In the genomic region with DNA sequence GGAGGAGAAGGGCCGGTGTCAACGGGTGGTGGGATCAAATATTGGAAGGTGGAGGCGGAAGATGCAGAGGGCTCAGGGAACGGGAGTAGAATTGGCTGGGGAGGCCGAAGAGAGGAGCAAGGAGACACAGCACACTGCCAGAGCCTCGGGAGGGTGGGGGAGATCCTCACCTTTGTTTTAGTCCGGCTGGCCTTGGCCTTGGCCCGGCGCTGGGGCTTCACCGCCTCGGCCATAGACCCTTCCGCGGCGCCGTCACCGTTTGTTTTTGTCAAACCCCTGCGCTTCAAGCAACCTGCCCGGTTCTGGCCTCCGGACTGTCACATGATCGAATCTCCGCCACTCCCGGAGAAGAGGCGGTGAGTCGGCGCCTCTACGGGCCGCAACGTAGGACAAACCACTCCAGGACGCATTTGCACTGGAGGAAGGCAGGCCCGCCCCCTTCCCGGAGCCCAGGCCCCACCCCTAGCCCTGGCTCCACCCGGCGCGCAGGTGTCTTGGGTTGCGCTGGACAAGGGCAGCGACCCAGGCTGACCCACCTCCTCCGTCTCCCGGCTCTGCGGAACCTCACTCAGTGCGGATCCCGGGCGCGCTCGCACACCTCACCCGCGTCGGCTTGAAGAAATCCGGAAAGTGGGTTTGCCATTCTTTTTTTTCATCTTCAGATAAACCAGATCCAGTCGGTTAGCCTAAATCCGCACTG, we compare ENCODE assay signal across 1 cellular context.
A peak's percentile ranks its signal among the peaks of the same experiment; 100 is the strongest.
TF ChIP-seq lines count a peak whose summit lies in the region.

A gene with protein sequence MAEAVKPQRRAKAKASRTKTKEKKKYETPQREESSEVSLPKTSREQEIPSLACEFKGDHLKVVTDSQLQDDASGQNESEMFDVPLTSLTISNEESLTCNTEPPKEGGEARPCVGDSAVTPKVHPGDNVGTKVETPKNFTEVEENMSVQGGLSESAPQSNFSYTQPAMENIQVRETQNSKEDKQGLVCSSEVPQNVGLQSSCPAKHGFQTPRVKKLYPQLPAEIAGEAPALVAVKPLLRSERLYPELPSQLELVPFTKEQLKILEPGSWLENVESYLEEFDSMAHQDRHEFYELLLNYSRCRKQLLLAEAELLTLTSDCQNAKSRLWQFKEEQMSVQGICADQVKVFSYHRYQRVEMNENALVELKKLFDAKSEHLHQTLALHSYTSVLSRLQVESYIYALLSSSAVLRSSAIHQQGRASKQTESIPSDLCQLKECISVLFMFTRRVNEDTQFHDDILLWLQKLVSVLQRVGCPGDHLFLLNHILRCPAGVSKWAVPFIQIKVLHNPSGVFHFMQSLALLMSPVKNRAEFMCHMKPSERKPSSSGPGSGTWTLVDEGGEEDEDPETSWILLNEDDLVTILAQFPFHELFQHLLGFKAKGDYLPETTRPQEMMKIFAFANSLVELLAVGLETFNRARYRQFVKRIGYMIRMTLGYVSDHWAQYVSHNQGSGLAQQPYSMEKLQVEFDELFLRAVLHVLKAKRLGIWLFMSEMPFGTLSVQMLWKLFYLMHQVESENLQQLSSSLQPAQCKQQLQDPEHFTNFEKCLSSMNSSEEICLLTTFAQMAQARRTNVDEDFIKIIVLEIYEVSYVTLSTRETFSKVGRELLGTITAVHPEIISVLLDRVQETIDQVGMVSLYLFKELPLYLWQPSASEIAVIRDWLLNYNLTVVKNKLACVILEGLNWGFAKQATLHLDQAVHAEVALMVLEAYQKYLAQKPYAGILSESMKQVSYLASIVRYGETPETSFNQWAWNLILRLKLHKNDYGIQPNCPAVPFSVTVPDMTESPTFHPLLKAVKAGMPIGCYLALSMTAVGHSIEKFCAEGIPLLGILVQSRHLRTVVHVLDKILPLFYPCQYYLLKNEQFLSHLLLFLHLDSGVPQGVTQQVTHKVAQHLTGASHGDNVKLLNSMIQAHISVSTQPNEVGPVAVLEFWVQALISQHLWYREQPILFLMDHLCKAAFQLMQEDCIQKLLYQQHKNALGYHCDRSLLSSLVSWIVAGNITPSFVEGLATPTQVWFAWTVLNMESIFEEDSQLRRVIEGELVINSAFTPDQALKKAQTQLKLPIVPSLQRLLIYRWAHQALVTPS (N-terminal part only) (minus strand): TSS at position 323 of the 700 bp plus-strand sequence. CDS start 90 bp downstream, at position 233.

TF ChIP-seq in HEK293, 187 proteins besides CTCF, POLR2A, EP300 and RAD21 (continued from another document and continues in another):
- TF ChIP-seq, protein P1, sequence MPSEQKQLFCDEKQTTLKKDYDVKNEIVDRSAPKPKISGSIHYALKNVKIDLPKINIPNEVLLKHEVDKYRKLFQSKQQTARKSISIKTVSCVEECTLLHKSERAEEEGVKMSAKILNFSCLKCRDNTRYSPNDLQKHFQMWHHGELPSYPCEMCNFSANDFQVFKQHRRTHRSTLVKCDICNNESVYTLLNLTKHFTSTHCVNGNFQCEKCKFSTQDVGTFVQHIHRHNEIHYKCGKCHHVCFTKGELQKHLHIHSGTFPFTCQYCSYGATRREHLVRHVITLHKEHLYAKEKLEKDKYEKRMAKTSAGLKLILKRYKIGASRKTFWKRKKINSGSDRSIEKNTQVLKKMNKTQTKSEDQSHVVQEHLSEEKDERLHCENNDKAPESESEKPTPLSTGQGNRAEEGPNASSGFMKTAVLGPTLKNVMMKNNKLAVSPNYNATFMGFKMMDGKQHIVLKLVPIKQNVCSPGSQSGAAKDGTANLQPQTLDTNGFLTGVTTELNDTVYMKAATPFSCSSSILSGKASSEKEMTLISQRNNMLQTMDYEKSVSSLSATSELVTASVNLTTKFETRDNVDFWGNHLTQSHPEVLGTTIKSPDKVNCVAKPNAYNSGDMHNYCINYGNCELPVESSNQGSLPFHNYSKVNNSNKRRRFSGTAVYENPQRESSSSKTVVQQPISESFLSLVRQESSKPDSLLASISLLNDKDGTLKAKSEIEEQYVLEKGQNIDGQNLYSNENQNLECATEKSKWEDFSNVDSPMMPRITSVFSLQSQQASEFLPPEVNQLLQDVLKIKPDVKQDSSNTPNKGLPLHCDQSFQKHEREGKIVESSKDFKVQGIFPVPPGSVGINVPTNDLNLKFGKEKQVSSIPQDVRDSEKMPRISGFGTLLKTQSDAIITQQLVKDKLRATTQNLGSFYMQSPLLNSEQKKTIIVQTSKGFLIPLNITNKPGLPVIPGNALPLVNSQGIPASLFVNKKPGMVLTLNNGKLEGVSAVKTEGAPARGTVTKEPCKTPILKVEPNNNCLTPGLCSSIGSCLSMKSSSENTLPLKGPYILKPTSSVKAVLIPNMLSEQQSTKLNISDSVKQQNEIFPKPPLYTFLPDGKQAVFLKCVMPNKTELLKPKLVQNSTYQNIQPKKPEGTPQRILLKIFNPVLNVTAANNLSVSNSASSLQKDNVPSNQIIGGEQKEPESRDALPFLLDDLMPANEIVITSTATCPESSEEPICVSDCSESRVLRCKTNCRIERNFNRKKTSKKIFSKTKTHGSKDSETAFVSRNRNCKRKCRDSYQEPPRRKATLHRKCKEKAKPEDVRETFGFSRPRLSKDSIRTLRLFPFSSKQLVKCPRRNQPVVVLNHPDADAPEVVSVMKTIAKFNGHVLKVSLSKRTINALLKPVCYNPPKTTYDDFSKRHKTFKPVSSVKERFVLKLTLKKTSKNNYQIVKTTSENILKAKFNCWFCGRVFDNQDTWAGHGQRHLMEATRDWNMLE (tag by site-specific recombination; conservative IDR thresholded peaks at IDR 0.05; ENCODE audit: low read depth) = no peak; the same call in 1 of the 2 replicates
- TF ChIP-seq ZFHX2 (tag by site-specific recombination; conservative IDR thresholded peaks at IDR 0.05) = peak; percentile 63
- TF ChIP-seq KLF8 (tag by site-specific recombination; IDR thresholded peaks at IDR 0.05) = peak; percentile 73; the same call in 1 of the 2 replicates
- TF ChIP-seq WT1 (tag by site-specific recombination; IDR thresholded peaks at IDR 0.05) = no peak
- peak; percentile 82 for TF ChIP-seq SP2 (tag by site-specific recombination; IDR thresholded peaks at IDR 0.05)
- TF ChIP-seq ZNF623 (tag by site-specific recombination; IDR thresholded peaks at IDR 0.05) = no peak
- no peak for TF ChIP-seq IKZF3 (tag by site-specific recombination; IDR thresholded peaks at IDR 0.05)
- TF ChIP-seq, protein P2, sequence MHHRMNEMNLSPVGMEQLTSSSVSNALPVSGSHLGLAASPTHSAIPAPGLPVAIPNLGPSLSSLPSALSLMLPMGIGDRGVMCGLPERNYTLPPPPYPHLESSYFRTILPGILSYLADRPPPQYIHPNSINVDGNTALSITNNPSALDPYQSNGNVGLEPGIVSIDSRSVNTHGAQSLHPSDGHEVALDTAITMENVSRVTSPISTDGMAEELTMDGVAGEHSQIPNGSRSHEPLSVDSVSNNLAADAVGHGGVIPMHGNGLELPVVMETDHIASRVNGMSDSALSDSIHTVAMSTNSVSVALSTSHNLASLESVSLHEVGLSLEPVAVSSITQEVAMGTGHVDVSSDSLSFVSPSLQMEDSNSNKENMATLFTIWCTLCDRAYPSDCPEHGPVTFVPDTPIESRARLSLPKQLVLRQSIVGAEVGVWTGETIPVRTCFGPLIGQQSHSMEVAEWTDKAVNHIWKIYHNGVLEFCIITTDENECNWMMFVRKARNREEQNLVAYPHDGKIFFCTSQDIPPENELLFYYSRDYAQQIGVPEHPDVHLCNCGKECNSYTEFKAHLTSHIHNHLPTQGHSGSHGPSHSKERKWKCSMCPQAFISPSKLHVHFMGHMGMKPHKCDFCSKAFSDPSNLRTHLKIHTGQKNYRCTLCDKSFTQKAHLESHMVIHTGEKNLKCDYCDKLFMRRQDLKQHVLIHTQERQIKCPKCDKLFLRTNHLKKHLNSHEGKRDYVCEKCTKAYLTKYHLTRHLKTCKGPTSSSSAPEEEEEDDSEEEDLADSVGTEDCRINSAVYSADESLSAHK (tag by site-specific recombination; IDR thresholded peaks at IDR 0.05) = no peak; the same call in 1 of the 2 replicates
- no peak for TF ChIP-seq ZNF121 (tag by site-specific recombination; IDR thresholded peaks at IDR 0.05)
- no peak for TF ChIP-seq ZNF777 (tag by site-specific recombination; IDR thresholded peaks at IDR 0.05; ENCODE audit: borderline replicate concordance)
- TF ChIP-seq PATZ1 (tag by site-specific recombination; IDR thresholded peaks at IDR 0.05) = 0 out of 2 replicates have a peak, but pooled peaks have one; percentile 27
- no peak for TF ChIP-seq ZFP69B (tag by site-specific recombination; IDR thresholded peaks at IDR 0.05)
- TF ChIP-seq ZNF155 (tag by site-specific recombination; IDR thresholded peaks at IDR 0.05) = no peak
- TF ChIP-seq, protein P3, sequence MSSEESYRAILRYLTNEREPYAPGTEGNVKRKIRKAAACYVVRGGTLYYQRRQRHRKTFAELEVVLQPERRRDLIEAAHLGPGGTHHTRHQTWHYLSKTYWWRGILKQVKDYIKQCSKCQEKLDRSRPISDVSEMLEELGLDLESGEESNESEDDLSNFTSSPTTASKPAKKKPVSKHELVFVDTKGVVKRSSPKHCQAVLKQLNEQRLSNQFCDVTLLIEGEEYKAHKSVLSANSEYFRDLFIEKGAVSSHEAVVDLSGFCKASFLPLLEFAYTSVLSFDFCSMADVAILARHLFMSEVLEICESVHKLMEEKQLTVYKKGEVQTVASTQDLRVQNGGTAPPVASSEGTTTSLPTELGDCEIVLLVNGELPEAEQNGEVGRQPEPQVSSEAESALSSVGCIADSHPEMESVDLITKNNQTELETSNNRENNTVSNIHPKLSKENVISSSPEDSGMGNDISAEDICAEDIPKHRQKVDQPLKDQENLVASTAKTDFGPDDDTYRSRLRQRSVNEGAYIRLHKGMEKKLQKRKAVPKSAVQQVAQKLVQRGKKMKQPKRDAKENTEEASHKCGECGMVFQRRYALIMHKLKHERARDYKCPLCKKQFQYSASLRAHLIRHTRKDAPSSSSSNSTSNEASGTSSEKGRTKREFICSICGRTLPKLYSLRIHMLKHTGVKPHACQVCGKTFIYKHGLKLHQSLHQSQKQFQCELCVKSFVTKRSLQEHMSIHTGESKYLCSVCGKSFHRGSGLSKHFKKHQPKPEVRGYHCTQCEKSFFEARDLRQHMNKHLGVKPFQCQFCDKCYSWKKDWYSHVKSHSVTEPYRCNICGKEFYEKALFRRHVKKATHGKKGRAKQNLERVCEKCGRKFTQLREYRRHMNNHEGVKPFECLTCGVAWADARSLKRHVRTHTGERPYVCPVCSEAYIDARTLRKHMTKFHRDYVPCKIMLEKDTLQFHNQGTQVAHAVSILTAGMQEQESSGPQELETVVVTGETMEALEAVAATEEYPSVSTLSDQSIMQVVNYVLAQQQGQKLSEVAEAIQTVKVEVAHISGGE (tag by site-specific recombination; conservative IDR thresholded peaks at IDR 0.05; ENCODE audit: low read depth) = 0 out of 2 replicates have a peak, but pooled peaks have one; percentile 21
- no peak for TF ChIP-seq SCRT1 (tag by site-specific recombination; IDR thresholded peaks at IDR 0.05; ENCODE audit: borderline replicate concordance)
- TF ChIP-seq, protein P4, sequence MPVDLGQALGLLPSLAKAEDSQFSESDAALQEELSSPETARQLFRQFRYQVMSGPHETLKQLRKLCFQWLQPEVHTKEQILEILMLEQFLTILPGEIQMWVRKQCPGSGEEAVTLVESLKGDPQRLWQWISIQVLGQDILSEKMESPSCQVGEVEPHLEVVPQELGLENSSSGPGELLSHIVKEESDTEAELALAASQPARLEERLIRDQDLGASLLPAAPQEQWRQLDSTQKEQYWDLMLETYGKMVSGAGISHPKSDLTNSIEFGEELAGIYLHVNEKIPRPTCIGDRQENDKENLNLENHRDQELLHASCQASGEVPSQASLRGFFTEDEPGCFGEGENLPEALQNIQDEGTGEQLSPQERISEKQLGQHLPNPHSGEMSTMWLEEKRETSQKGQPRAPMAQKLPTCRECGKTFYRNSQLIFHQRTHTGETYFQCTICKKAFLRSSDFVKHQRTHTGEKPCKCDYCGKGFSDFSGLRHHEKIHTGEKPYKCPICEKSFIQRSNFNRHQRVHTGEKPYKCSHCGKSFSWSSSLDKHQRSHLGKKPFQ (tag by site-specific recombination; IDR thresholded peaks at IDR 0.05) = no peak
- no peak for TF ChIP-seq ZNF354C (tag by site-specific recombination; IDR thresholded peaks at IDR 0.05; ENCODE audit: borderline replicate concordance, low read depth)
- TF ChIP-seq ZNF514 (tag by site-specific recombination; IDR thresholded peaks at IDR 0.05) = no peak
- no peak for TF ChIP-seq GFI1B (tag by site-specific recombination; IDR thresholded peaks at IDR 0.05)
- TF ChIP-seq HOXD13 (CRISPR knock-in tag; IDR thresholded peaks at IDR 0.05; ENCODE audit: borderline replicate concordance) = no peak
- no peak for TF ChIP-seq ZNF350 (tag by site-specific recombination; IDR thresholded peaks at IDR 0.05)
- TF ChIP-seq ZNF585B (tag by site-specific recombination; IDR thresholded peaks at IDR 0.05) = no peak
- TF ChIP-seq ZNF596 (tag by site-specific recombination; IDR thresholded peaks at IDR 0.05) = no peak
- TF ChIP-seq ZNF223 (tag by site-specific recombination; IDR thresholded peaks at IDR 0.05) = no peak
- no peak for TF ChIP-seq ZNF558 (tag by site-specific recombination; IDR thresholded peaks at IDR 0.05)
- TF ChIP-seq ZNF785 (tag by site-specific recombination; IDR thresholded peaks at IDR 0.05) = no peak
- TF ChIP-seq ZNF423 (tag by site-specific recombination; IDR thresholded peaks at IDR 0.05) = no peak
- no peak for TF ChIP-seq ZNF701 (tag by site-specific recombination; IDR thresholded peaks at IDR 0.05)
- TF ChIP-seq ZNF707 (tag by site-specific recombination; IDR thresholded peaks at IDR 0.05) = no peak
- TF ChIP-seq, protein P5, sequence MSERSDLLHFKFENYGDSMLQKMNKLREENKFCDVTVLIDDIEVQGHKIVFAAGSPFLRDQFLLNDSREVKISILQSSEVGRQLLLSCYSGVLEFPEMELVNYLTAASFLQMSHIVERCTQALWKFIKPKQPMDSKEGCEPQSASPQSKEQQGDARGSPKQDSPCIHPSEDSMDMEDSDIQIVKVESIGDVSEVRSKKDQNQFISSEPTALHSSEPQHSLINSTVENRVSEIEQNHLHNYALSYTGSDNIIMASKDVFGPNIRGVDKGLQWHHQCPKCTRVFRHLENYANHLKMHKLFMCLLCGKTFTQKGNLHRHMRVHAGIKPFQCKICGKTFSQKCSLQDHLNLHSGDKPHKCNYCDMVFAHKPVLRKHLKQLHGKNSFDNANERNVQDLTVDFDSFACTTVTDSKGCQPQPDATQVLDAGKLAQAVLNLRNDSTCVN (tag by site-specific recombination; optimal IDR thresholded peaks at IDR 0.05) = peak; percentile 29
- TF ChIP-seq ZBTB7A (tag by site-specific recombination; IDR thresholded peaks at IDR 0.05; ENCODE audit: low read depth) = no peak
